In the genomic region with DNA sequence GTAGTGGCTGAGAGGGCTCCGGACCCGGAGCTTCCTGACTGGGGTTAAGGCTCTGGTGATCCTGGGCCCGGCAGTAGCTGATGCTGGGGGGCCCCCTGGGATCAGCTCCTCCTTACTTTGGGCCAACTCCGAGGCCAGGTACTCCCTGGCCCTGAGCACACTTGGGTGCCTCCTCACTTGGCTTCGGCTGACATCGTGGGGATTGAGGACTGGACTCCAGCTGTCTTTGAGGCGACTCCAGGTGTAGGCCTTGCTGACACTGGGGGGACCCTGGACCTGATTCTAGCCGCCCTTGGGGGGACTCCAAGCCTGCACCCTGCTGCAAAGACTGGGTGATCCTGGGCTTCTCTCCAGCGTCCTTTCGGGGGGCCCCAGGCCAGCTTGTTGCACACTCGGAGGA, we compare ENCODE assay signal across 16 cellular contexts.
DNase-seq lines count a peak whose midpoint lies in the region; ATAC-seq and TF ChIP-seq lines count a peak whose summit lies in the region.
"Had no signal": no experiment of that assay in that cellular context is flagged by ENCODE, and none has a peak within 500 bp of the region (broad histone marks: within the 10 kb centered on the region; RNA-seq: fewer than 3 reads in every experiment).

No MANE protein-coding gene starts in this region.

- no peaks in the 10 kb centered on the region for H3K79me2 ChIP-seq in H9 (ENCODE audit: insufficient read depth, low read length)

- H2BK15ac ChIP-seq in H9 (ENCODE audit: low read depth, low read length), result peak overlapping the region; percentile 56; the same call in 1 of the 2 replicates

- H4K91ac ChIP-seq in H9 (ENCODE audit: insufficient read length, low read depth, low read length), result no peak overlapping the region

- H3K27me3 ChIP-seq in H9 (ENCODE audit: insufficient read depth, low read length), result peaks cover 2% of the 10 kb centered on the region; the same call in 1 of the 2 replicates
- peaks cover 0 to 8% (median 0%) of the 10 kb centered on the region in 7 donors for H3K27me3 ChIP-seq in spleen (replicated peaks in 1 of 7)
- no peaks in the 10 kb centered on the region for H3K27me3 ChIP-seq in tibial artery
- H3K27me3 ChIP-seq: BE2C, BLaER1 had no signal

- H3K18ac ChIP-seq in H9 (ENCODE audit: insufficient read length, low read depth, low read length), result no peak overlapping the region

- peaks cover 19% of the 10 kb centered on the region for H3K27me3 Mint-ChIP-seq in H9 (ENCODE audit: low read depth)
- H3K27me3 Mint-ChIP-seq: CD4-positive, alpha-beta T cell had no signal

- H3K4ac ChIP-seq in H9 (ENCODE audit: low read depth, low read length), result no peak overlapping the region

- H3T11ph ChIP-seq in H9 (ENCODE audit: low read length), result no peak overlapping the region

- H3K27ac ChIP-seq in H9 (ENCODE audit: insufficient read length, low read depth, low read length) (no peak overlapping the region), spleen (no peak overlapping the region), tibial artery (no peak overlapping the region)
- H3K27ac ChIP-seq: BLaER1 had no signal

- WGBS in H9 (ENCODE audit: extremely low coverage, insufficient read length, low lambda C conversion rate), result no CpG with 5 or more reads among the region's 11 CpGs
- 93 to 100% (median 95%) methylated on average over 3 to 11 of the region's 11 CpGs for WGBS in spleen, 5 donors

- no peaks in the 10 kb centered on the region for H3K23me2 ChIP-seq in H9 (ENCODE audit: insufficient read length, low read depth, low read length, poor library complexity, severe bottlenecking)

- H3K4me1 ChIP-seq in H9 (ENCODE audit: insufficient read depth, low read length), result no peaks in the 10 kb centered on the region
- no peaks in the 10 kb centered on the region for H3K4me1 ChIP-seq in spleen
- H3K4me1 ChIP-seq in tibial artery, result no peaks in the 10 kb centered on the region
- H3K4me1 ChIP-seq: BE2C, BLaER1, Caco-2 had no signal

- no peak overlapping the region for H3K4me3 Mint-ChIP-seq in H9
- H3K4me3 Mint-ChIP-seq: CD4-positive, alpha-beta T cell; CD8-positive, alpha-beta T cell had no signal

- H3K79me1 ChIP-seq in H9 (ENCODE audit: insufficient read depth, low read depth, low read length, poor library complexity, severe bottlenecking), result no peaks in the 10 kb centered on the region

- H3K36me3 Mint-ChIP-seq in H9 (ENCODE audit: insufficient read depth in 1 of 3, low read depth in 3 of 3), result 0 out of 7 replicates have a peak, but pooled peaks cover 0 to 3% (median 0%) of the 10 kb centered on the region in 3 experiments
- H3K36me3 Mint-ChIP-seq: CD8-positive, alpha-beta T cell had no signal

- TF ChIP-seq POLR2A in spleen (IDR thresholded peaks at IDR 0.05), result no peak

- no peak overlapping the region for H2BK5ac ChIP-seq in H9 (ENCODE audit: insufficient read length, low read length)

- no peak overlapping the region for H2BK120ac ChIP-seq in H9 (ENCODE audit: low read depth, low read length, poor library complexity, severe bottlenecking)

- no peak overlapping the region for H3K56ac ChIP-seq in H9 (ENCODE audit: insufficient read length, low read depth, low read length)

- no peak overlapping the region for H4K8ac ChIP-seq in H9 (replicated peaks; ENCODE audit: insufficient read length, low read depth, low read length)

- no peaks in the 10 kb centered on the region for H4K20me1 ChIP-seq in H9 (ENCODE audit: control insufficient read depth, insufficient read depth, insufficient read length)
- H4K20me1 ChIP-seq: BLaER1 had no signal

- no peaks in the 10 kb centered on the region for H3K36me3 ChIP-seq in spleen
- no peaks in the 10 kb centered on the region for H3K36me3 ChIP-seq in tibial artery
- H3K36me3 ChIP-seq: BE2C, BLaER1 had no signal

- no peak overlapping the region for H2AK5ac ChIP-seq in H9 (ENCODE audit: insufficient read length, low read length)

- H2BK12ac ChIP-seq in H9 (ENCODE audit: insufficient read length, low read depth, low read length), result no peak overlapping the region

- H3K23ac ChIP-seq in H9 (ENCODE audit: insufficient read length, low read depth, low read length), result no peak overlapping the region

- H2AFZ ChIP-seq in H9 (ENCODE audit: low read length), result no peak overlapping the region

- H3K4me1 Mint-ChIP-seq in H9, result no peaks in the 10 kb centered on the region

- ATAC-seq in GM19467 (IDR thresholded peaks at IDR 0.05; ENCODE audit: unreplicated experiment) (no peak), HG02610 (IDR thresholded peaks at IDR 0.05; ENCODE audit: unreplicated experiment) (no peak)
- ATAC-seq: CD8-positive, alpha-beta T cell had no signal

- no peak overlapping the region for H3K14ac ChIP-seq in H9 (ENCODE audit: insufficient read depth, low read length)

- no peak overlapping the region for H3K4me2 ChIP-seq in H9 (ENCODE audit: insufficient read depth, insufficient read length, low read length)
- H3K4me2 ChIP-seq: BLaER1 had no signal

- H3K9me3 ChIP-seq in H9 (ENCODE audit: control insufficient read depth, low read depth, low read length) (no peaks in the 10 kb centered on the region), spleen (peaks cover 0 to 19% (median 0%) of the 10 kb centered on the region in 8 donors), tibial artery (peaks cover 0 to 12% (median 0%) of the 10 kb centered on the region in 3 donors)
- H3K9me3 ChIP-seq: BE2C, Caco-2 had no signal

- no peak for DNase-seq in H9
- peak; percentile 67 for DNase-seq in spleen
- DNase-seq in tibial artery, result no peak
- DNase-seq: 8988T; ACHN; BE2C; C1 segment of cervical spinal cord; Caco-2; Calu3; CD4-positive, alpha-beta T cell; CD8-positive, alpha-beta T cell; DMS79 treated with DMSO at 0.1 percent for 48 hours; GF-D8 had no signal

- no peak overlapping the region for H2BK20ac ChIP-seq in H9 (ENCODE audit: low read depth, low read length, poor library complexity, severe bottlenecking)

- H3K27ac Mint-ChIP-seq in H9, result no peak overlapping the region
- H3K27ac Mint-ChIP-seq: CD4-positive, alpha-beta T cell; CD8-positive, alpha-beta T cell had no signal

- no peak for TF ChIP-seq CTCF in H9 (conservative IDR thresholded peaks at IDR 0.05)
- no peak for TF ChIP-seq CTCF in spleen (IDR thresholded peaks at IDR 0.05 in 8 of 11, conservative IDR thresholded peaks at IDR 0.05 in 3 of 11)
- TF ChIP-seq CTCF in tibial artery (IDR thresholded peaks at IDR 0.05), result no peak

- no peak overlapping the region for H3K9ac ChIP-seq in H9 (ENCODE audit: extremely low read depth, insufficient read length, low read length)
- H3K9ac ChIP-seq: BLaER1 had no signal

- H3K4me3 ChIP-seq in spleen (no peak overlapping the region), tibial artery (no peak overlapping the region)
- H3K4me3 ChIP-seq: BLaER1 had no signal

- no peak overlapping the region for H4K5ac ChIP-seq in H9 (ENCODE audit: insufficient read length, low read depth, low read length)

- peaks cover 3 to 6% of the 10 kb centered on the region in 2 experiments; a peak in 3 of 5 replicates for H3K9me3 Mint-ChIP-seq in H9

- intact Hi-C loops in spleen (cut with DNase I; ENCODE audit: low total_unique reads) (no loop called here), tibial artery (cut with DNase I; ENCODE audit: low total_unique reads) (no loop called here)
